Comparison of ENCODE assay signal across 8 cellular contexts in genomic region chr4:83013420-83013867, GRCh38. TPM values are rescaled to one million over a fixed set of nuclear protein-coding genes. Genes with fewer than 3 reads are reported as not detected.
DNase-seq lines count a peak whose midpoint lies in the region; ATAC-seq and TF ChIP-seq lines count a peak whose summit lies in the region.

No MANE protein-coding gene starts in this region.

- H3K4me3 Mint-ChIP-seq in activated CD8-positive, alpha-beta T cell treated with anti-CD3 and anti-CD28 coated beads, Interleukin-2, amount 10 ng/mL, durations not matched to agents 7 days and 5 days = peak overlapping the region; percentile 80

- H3K4me1 Mint-ChIP-seq in activated CD8-positive, alpha-beta T cell treated with anti-CD3 and anti-CD28 coated beads, Interleukin-2, amount 10 ng/mL, durations not matched to agents 7 days and 5 days (ENCODE audit: low read depth) = peaks cover 26% of the 10 kb centered on the region

- WGBS in heart left ventricle, 4 donors = 5 to 6% (median 5%) methylated on average over 13 of the region's 13 CpGs
- WGBS in stomach, 5 donors = 7 to 17% (median 9%) methylated on average over 13 of the region's 13 CpGs

- H3K36me3 ChIP-seq in heart left ventricle (no peaks in the 10 kb centered on the region), iPS-15b (ENCODE audit: control insufficient read depth, insufficient read depth, low read length) (no peaks in the 10 kb centered on the region), stomach (no peaks in the 10 kb centered on the region)

- H3K4me1 ChIP-seq in heart left ventricle (peaks cover 0 to 39% (median 21%) of the 10 kb centered on the region in 12 donors), iPS-15b (ENCODE audit: control insufficient read depth, insufficient read depth, low read length) (peaks cover 3% of the 10 kb centered on the region), stomach (peaks cover 24 to 42% (median 38%) of the 10 kb centered on the region in 4 donors)

- no peak for TF ChIP-seq POLR2A in heart left ventricle (IDR thresholded peaks at IDR 0.05)
- TF ChIP-seq POLR2A in stomach (IDR thresholded peaks at IDR 0.05) = no peak

- no peak for TF ChIP-seq CTCF in heart left ventricle (IDR thresholded peaks at IDR 0.05)
- TF ChIP-seq CTCF in stomach (IDR thresholded peaks at IDR 0.05) = no peak

- H3K9ac ChIP-seq in iPS-15b (ENCODE audit: low read depth, low read length) = no peak overlapping the region

- no peak for TF ChIP-seq EP300 in stomach (IDR thresholded peaks at IDR 0.05)

- H3K27me3 ChIP-seq in heart left ventricle (no peaks in the 10 kb centered on the region), iPS-15b (ENCODE audit: control insufficient read depth, insufficient read depth, low read length) (peaks cover 9% of the 10 kb centered on the region), stomach (no peaks in the 10 kb centered on the region)

- DNase-seq in heart left ventricle (no peak), Right ventricle myocardium inferior (ENCODE audit: missing footprints) (no peak), stomach (no peak), GOT3 (lab: John Stamatoyannopoulos, UW) (no peak), left lobe of liver (ENCODE audit: low spot score) (no peak)
- DNase-seq in activated CD8-positive, alpha-beta T cell treated with anti-CD3 and anti-CD28 coated beads, Interleukin-2, amount 10 ng/mL, durations not matched to agents 7 days and 5 days = no peak
- no peak for DNase-seq in NK-92 treated with Interleukin-12 subunit alpha and Interleukin-12 subunit beta, amount 100 ng/mL, for 24 hours (lab: John Stamatoyannopoulos, UW)

- H3K27ac Mint-ChIP-seq in activated CD8-positive, alpha-beta T cell treated with anti-CD3 and anti-CD28 coated beads, Interleukin-2, amount 10 ng/mL, durations not matched to agents 7 days and 5 days = peak overlapping the region; percentile 89

- H3K27ac ChIP-seq in heart left ventricle (peak overlapping the region; percentile 62 to 95 (median 78)), stomach (peak overlapping the region in 4 of 5 donors; percentile 92 to 95 (median 94))

- POLR2A ChIA-PET in activated CD8-positive, alpha-beta T cell treated with anti-CD3 and anti-CD28 coated beads, Interleukin-2, amount 10 ng/mL, durations not matched to agents 7 days and 5 days (lab: Charles Lee) = interaction anchor here (0.5 to 4.0 kb wide), 9 partner anchors 20 to 271 kb away, joined by 3 to 63 read pairs (median 7); partner anchors contain the start of genes COPS4 and COQ2

- H3K36me3 Mint-ChIP-seq in activated CD8-positive, alpha-beta T cell treated with anti-CD3 and anti-CD28 coated beads, Interleukin-2, amount 10 ng/mL, durations not matched to agents 7 days and 5 days (ENCODE audit: low read depth) = peaks cover 20% of the 10 kb centered on the region

- intact Hi-C loops in heart left ventricle (cut with DNase I) = loop anchor here in 9 of 10 donors (1.0 to 10.0 kb wide), 10 partner anchors 21 to 641 kb away; partner anchors contain the start of genes THAP9 (in 6 of the 9), COPS4 (in 5 of the 9), ENOPH1 (in 1 of the 9) and HNRNPD (in 1 of the 9)
- intact Hi-C loops in Right ventricle myocardium inferior (cut with DNase I) = loop anchor here (1.0 to 10.0 kb wide), 5 partner anchors 22 to 639 kb away; partner anchors contain the start of genes COPS4, COQ2, HNRNPD and THAP9
- intact Hi-C loops in stomach (cut with DNase I; ENCODE audit: low total_unique reads) = no loop called here

- CTCF ChIA-PET in activated CD8-positive, alpha-beta T cell treated with anti-CD3 and anti-CD28 coated beads, Interleukin-2, amount 10 ng/mL, durations not matched to agents 7 days and 5 days (lab: Charles Lee) = interaction anchor here (1.3 to 3.9 kb wide), 3 partner anchors 22 to 267 kb away, joined by 4 to 34 read pairs (median 20); partner anchors contain the start of genes COPS4 and THAP9

- H3K9me3 ChIP-seq in heart left ventricle (no peaks in the 10 kb centered on the region), iPS-15b (ENCODE audit: control insufficient read depth, insufficient read depth, low read length) (no peaks in the 10 kb centered on the region), stomach (no peaks in the 10 kb centered on the region)

- H3K4me3 ChIP-seq in heart left ventricle (peak overlapping the region; percentile 26 to 94 (median 71)), iPS-15b (ENCODE audit: low read depth, low read length) (peak overlapping the region; percentile 40), stomach (peak overlapping the region; percentile 69 to 88 (median 78))

- ATAC-seq in heart left ventricle (peak in 2 of 4 donors; percentile 27), Right ventricle myocardium inferior (no peak), left lobe of liver (no peak)
- ATAC-seq in activated CD8-positive, alpha-beta T cell treated with anti-CD3 and anti-CD28 coated beads, Interleukin-2, amount 10 ng/mL, durations not matched to agents 7 days and 5 days = no peak

- H3K27me3 Mint-ChIP-seq in activated CD8-positive, alpha-beta T cell treated with anti-CD3 and anti-CD28 coated beads, Interleukin-2, amount 10 ng/mL, durations not matched to agents 7 days and 5 days (ENCODE audit: low read depth) = no peaks in the 10 kb centered on the region

- H3K9me3 Mint-ChIP-seq in activated CD8-positive, alpha-beta T cell treated with anti-CD3 and anti-CD28 coated beads, Interleukin-2, amount 10 ng/mL, durations not matched to agents 7 days and 5 days (ENCODE audit: insufficient read depth) = no peaks in the 10 kb centered on the region

RNA-seq across cellular contexts. Expression of gene LIN54, which starts 2.8 kb away (rescaled TPM):
- total RNA-seq in heart left ventricle (10 to 100 TPM in 2 of 9 donors, 1 to 10 TPM in 7; 6.3 to 11.4 (median 7.2) TPM), Right ventricle myocardium inferior (7.4 TPM), stomach (10 to 100 TPM in 2 of 5 donors, 1 to 10 TPM in 3; 1.2 to 40.3 (median 4.9) TPM), left lobe of liver (5.7 TPM)
- polyA plus RNA-seq in heart left ventricle (1 to 10 TPM; 1.6 to 5.1 TPM), stomach (1 to 10 TPM; 2.1 to 2.9 (median 2.5) TPM)
- 10 to 100 TPM; 40.2 to 42.1 TPM for total RNA-seq in activated CD8-positive, alpha-beta T cell treated with anti-CD3 and anti-CD28 coated beads, Interleukin-2, amount 10 ng/mL, durations not matched to agents 7 days and 5 days

RNA-seq across cellular contexts. Expression of gene COPS4, which starts 21.5 kb away (rescaled TPM):
- total RNA-seq in heart left ventricle (10 to 100 TPM; 47.6 to 67.2 (median 54.5) TPM), Right ventricle myocardium inferior (50.4 TPM), stomach (100 to 1,000 TPM in 2 of 5 donors, 10 to 100 TPM in 2, 1 to 10 TPM in 1; 1.7 to 302 (median 50.4) TPM), left lobe of liver (10.6 TPM)
- polyA plus RNA-seq in heart left ventricle (10 to 100 TPM; 13.0 to 64.5 TPM), stomach (10 to 100 TPM; 19.5 to 34.1 (median 22.8) TPM)
- 10 to 100 TPM; 33.7 to 34.6 TPM for total RNA-seq in activated CD8-positive, alpha-beta T cell treated with anti-CD3 and anti-CD28 coated beads, Interleukin-2, amount 10 ng/mL, durations not matched to agents 7 days and 5 days
